ENCODE assay signal across 19 cellular contexts in the genomic region with DNA sequence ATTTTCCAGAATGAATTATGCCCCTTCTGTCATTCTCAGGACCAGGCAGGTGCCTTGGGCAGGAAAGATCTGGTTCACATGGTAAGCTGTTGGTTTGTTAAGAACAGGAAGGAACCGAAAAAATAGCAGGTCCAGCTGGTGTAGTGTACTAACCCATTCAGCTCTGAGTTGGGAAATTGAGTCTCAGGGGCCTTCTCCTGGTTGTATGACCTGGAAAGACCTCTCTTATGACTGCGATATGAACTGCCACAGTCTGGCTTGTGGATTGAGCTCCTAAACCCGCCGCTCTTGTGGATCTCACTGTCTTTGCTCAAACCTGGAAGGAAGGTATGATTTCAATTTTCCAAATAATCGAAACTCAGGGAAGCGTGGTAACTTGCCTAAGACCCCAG. TPM values are rescaled to one million over a fixed set of nuclear protein-coding genes. Genes with fewer than 3 reads are reported as not detected.
DNase-seq lines count a peak whose midpoint lies in the region; ATAC-seq, FAIRE-seq and TF ChIP-seq lines count a peak whose summit lies in the region.
"Had no signal": no experiment of that assay in that cellular context is flagged by ENCODE, and none has a peak within 500 bp of the region (broad histone marks: within the 10 kb centered on the region; RNA-seq: fewer than 3 reads in every experiment).

No MANE protein-coding gene starts in this region.

- no peak overlapping the region for H3K56ac ChIP-seq in H1 (replicated peaks; ENCODE audit: insufficient read length, low read depth, low read length)

- no peak for TF ChIP-seq RAD21 in H1 (IDR thresholded peaks at IDR 0.05 in 1 of 2, conservative IDR thresholded peaks at IDR 0.05 in 1 of 2; ENCODE audit: low read depth in 2 of 2, low read length in 2 of 2)

- no peaks in the 10 kb centered on the region for H3K79me2 ChIP-seq in H1 (ENCODE audit: control insufficient read depth in 1 of 2, insufficient read depth in 2 of 2, low read length in 2 of 2)

- H4K91ac ChIP-seq in H1 (replicated peaks; ENCODE audit: insufficient read length, low read length) (no peak overlapping the region), neuronal stem cell (ENCODE audit: low read depth, low read length, poor library complexity) (no peak overlapping the region)

- 79% methylated on average over 6 of the region's 6 CpGs; no CpG with 5 or more reads in 1 of the 2 experiments for WGBS in H1 (ENCODE audit: extremely low coverage in 1 of 2, insufficient coverage in 1 of 2, insufficient read length in 1 of 2, insufficient replicate concordance in 2 of 2, low coverage in 1 of 2, low lambda C conversion rate in 2 of 2, missing lambda C conversion rate in 1 of 2), 2 experiments
- no CpG with 5 or more reads among the region's 6 CpGs for WGBS in neuronal stem cell (ENCODE audit: extremely low coverage in 2 of 2, insufficient read length in 2 of 2, insufficient replicate concordance in 1 of 2), 2 donors

- intact Hi-C loops in left ventricle myocardium inferior (cut with micrococcal nuclease): no loop called here
- intact Hi-C loops in left cardiac atrium (cut with DNase I): no loop called here

- H2AK5ac ChIP-seq in H1 (ENCODE audit: low read depth, low read length) (no peak overlapping the region), neuronal stem cell (ENCODE audit: low read depth, low read length) (no peak overlapping the region)

- ATAC-seq in left cardiac atrium: no peak
- ATAC-seq: CD8-positive, alpha-beta T cell had no signal

- POLR2A ChIA-PET in H1 (lab: Charles Lee; ENCODE audit: partially characterized antibody): interaction anchor here (1.1 kb wide), 1 partner anchor 329 kb away, joined by 3 read pairs; no protein-coding TSS in a partner anchor

- H3K27ac ChIP-seq in left ventricle myocardium inferior (replicated peaks) (peak overlapping the region; percentile 41), H1 (ENCODE audit: low read depth, low read length) (no peak overlapping the region), neuronal stem cell (replicated peaks; ENCODE audit: low read length) (no peak overlapping the region)

- no peak overlapping the region for H2BK12ac ChIP-seq in H1 (ENCODE audit: low read depth, low read length)
- H2BK12ac ChIP-seq in neuronal stem cell (ENCODE audit: low read length): peak overlapping the region; percentile 4

- FAIRE-seq in H1 (lab: Jason Lieb, UNC): no peak
- FAIRE-seq: G401.6, GM12892 had no signal

- no peak overlapping the region for H2BK120ac ChIP-seq in H1 (replicated peaks; ENCODE audit: low read depth, low read length)
- no peak overlapping the region for H2BK120ac ChIP-seq in neuronal stem cell (ENCODE audit: low read depth, low read length)

- no peak for TF ChIP-seq POLR2A in H1 (IDR thresholded peaks at IDR 0.05; ENCODE audit: control extremely low read depth in 1 of 2, low read depth in 2 of 2, low read length in 2 of 2)

- no peak for DNase-seq in left ventricle myocardium inferior
- DNase-seq in left cardiac atrium: no peak
- DNase-seq in H1 (ENCODE audit: low read depth in 1 of 2, low spot score in 2 of 2): no peak
- no peak for DNase-seq in neuronal stem cell (ENCODE audit: low spot score)
- DNase-seq in amniotic stem cell (lab: John Stamatoyannopoulos, UW): no peak
- DNase-seq in NCI-H345 treated with DMSO at 0.1 percent for 48 hours (lab: John Stamatoyannopoulos, UW; ENCODE audit: unreplicated experiment): no peak
- DNase-seq: C1 segment of cervical spinal cord; Caco-2; CD4-positive, CD25-positive, alpha-beta regulatory T cell; CD8-positive, alpha-beta T cell; DMS153; DND-41 had no signal

- no peak overlapping the region for H2BK20ac ChIP-seq in H1 (ENCODE audit: low read length)

- TF ChIP-seq EP300 in H1 (IDR thresholded peaks at IDR 0.05; ENCODE audit: borderline replicate concordance in 1 of 2, low read depth in 2 of 2, low read length in 2 of 2): no peak

- H3K4me2 ChIP-seq in H1 (ENCODE audit: insufficient read depth in 1 of 2, low read depth in 2 of 2, low read length in 2 of 2) (peak overlapping the region; percentile 3 to 10; a peak in 1 of 4 replicates), neuronal stem cell (ENCODE audit: insufficient read depth, low read length, poor library complexity, severe bottlenecking) (no peak overlapping the region)

- no peaks in the 10 kb centered on the region for H4K20me1 ChIP-seq in H1 (replicated peaks in 1 of 2; ENCODE audit: control insufficient read depth in 1 of 2, insufficient read depth in 2 of 2, low read length in 2 of 2)

- H4K5ac ChIP-seq in H1 (ENCODE audit: insufficient read length, low read depth, low read length): no peak overlapping the region

- H3K23ac ChIP-seq in H1 (ENCODE audit: insufficient read length) (no peak overlapping the region), neuronal stem cell (ENCODE audit: low read depth, low read length, poor library complexity) (no peak overlapping the region)

- no peak overlapping the region for H4K8ac ChIP-seq in H1 (ENCODE audit: extremely low read depth, insufficient read depth, low read length)
- no peak overlapping the region for H4K8ac ChIP-seq in neuronal stem cell (ENCODE audit: low read depth, low read length)

- no peaks in the 10 kb centered on the region for H3K79me1 ChIP-seq in H1 (ENCODE audit: low read depth, low read length)
- no peaks in the 10 kb centered on the region for H3K79me1 ChIP-seq in neuronal stem cell (ENCODE audit: low read depth, low read length)

- H3K9me3 ChIP-seq in left ventricle myocardium inferior (replicated peaks) (no peaks in the 10 kb centered on the region), H1 (ENCODE audit: insufficient read depth in 2 of 2, low read depth in 1 of 2, low read length in 1 of 2) (no peaks in the 10 kb centered on the region), neuronal stem cell (replicated peaks in 1 of 2; ENCODE audit: control insufficient read depth in 2 of 2, insufficient read depth in 1 of 2, low read depth in 1 of 2, low read length in 2 of 2) (no peaks in the 10 kb centered on the region)
- H3K9me3 ChIP-seq: Caco-2 had no signal

- TF ChIP-seq CTCF in left ventricle myocardium inferior (IDR thresholded peaks at IDR 0.05; ENCODE audit: borderline replicate concordance) (no peak), H1 (IDR thresholded peaks at IDR 0.05; ENCODE audit: control extremely low read depth in 1 of 3, insufficient read depth in 1 of 3, low read depth in 1 of 3, low read length in 3 of 3) (no peak)

- 0 out of 2 replicates have a peak overlapping the region, but pooled peaks have one; percentile 24 for H2AFZ ChIP-seq in H1 (ENCODE audit: low read length)
- H2AFZ ChIP-seq in neuronal stem cell (ENCODE audit: low read length): no peak overlapping the region

- H3K18ac ChIP-seq in H1 (ENCODE audit: extremely low read depth, low read length) (no peak overlapping the region), neuronal stem cell (ENCODE audit: low read length) (no peak overlapping the region)

- CTCF ChIA-PET in H1 (lab: Charles Lee; ENCODE audit: partially characterized antibody): interaction anchor here (0.5 to 3.1 kb wide), 29 partner anchors 9 to 400 kb away, joined by 3 to 44 read pairs (median 5); partner anchors contain the start of genes LRIT2 and RGR

- no peak overlapping the region for H3K4me3 ChIP-seq in left ventricle myocardium inferior
- no peak overlapping the region; a peak in 1 of 8 replicates for H3K4me3 ChIP-seq in H1 (ENCODE audit: extremely low read depth in 1 of 4, insufficient read depth in 2 of 4, low read depth in 3 of 4, low read length in 4 of 4)
- H3K4me3 ChIP-seq in neuronal stem cell (ENCODE audit: low read length in 2 of 2): no peak overlapping the region

- H3K23me2 ChIP-seq in H1 (ENCODE audit: low read depth, low read length): no peaks in the 10 kb centered on the region; the same call in 1 of the 2 replicates

- peaks cover 60% of the 10 kb centered on the region for H3K27me3 ChIP-seq in left ventricle myocardium inferior (ENCODE audit: low read depth)
- H3K27me3 ChIP-seq in H1 (replicated peaks in 1 of 4; ENCODE audit: control insufficient read depth in 3 of 4, extremely low read depth in 1 of 4, insufficient read depth in 3 of 4, low read length in 3 of 4): peaks cover 0 to 10% (median 7%) of the 10 kb centered on the region in 4 experiments; a peak in 5 of 7 replicates
- H3K27me3 ChIP-seq in neuronal stem cell (ENCODE audit: control insufficient read depth in 3 of 3, insufficient read depth in 3 of 3, low read depth in 1 of 3, low read length in 3 of 3): peaks cover 0 to 23% (median 5%) of the 10 kb centered on the region in 3 experiments

- no peak overlapping the region for H2BK15ac ChIP-seq in H1 (ENCODE audit: low read length)
- H2BK15ac ChIP-seq in neuronal stem cell (ENCODE audit: low read length): no peak overlapping the region

- H3K9ac ChIP-seq in H1 (replicated peaks in 1 of 4; ENCODE audit: extremely low read depth in 1 of 4, low read depth in 3 of 4, low read length in 3 of 4) (no peak overlapping the region), neuronal stem cell (ENCODE audit: low read depth, low read length, poor library complexity) (no peak overlapping the region)

- no peak overlapping the region for H3K4ac ChIP-seq in H1 (replicated peaks; ENCODE audit: insufficient read length, low read depth, low read length)
- H3K4ac ChIP-seq in neuronal stem cell (ENCODE audit: low read length): no peak overlapping the region

- H3K14ac ChIP-seq in H1 (ENCODE audit: insufficient read length) (no peak overlapping the region), neuronal stem cell (ENCODE audit: low read length) (no peak overlapping the region)

- H3K36me3 ChIP-seq in left ventricle myocardium inferior: no peaks in the 10 kb centered on the region
- no peaks in the 10 kb centered on the region for H3K36me3 ChIP-seq in H1 (ENCODE audit: control insufficient read depth in 2 of 4, insufficient read depth in 4 of 4, low read length in 3 of 4)
- H3K36me3 ChIP-seq in neuronal stem cell (replicated peaks in 1 of 2; ENCODE audit: control insufficient read depth in 2 of 2, insufficient read depth in 2 of 2, low read length in 2 of 2): no peaks in the 10 kb centered on the region

- H2BK5ac ChIP-seq in H1 (ENCODE audit: low read depth, low read length) (no peak overlapping the region), neuronal stem cell (ENCODE audit: low read length) (no peak overlapping the region)

- peaks cover 4% of the 10 kb centered on the region for H3K4me1 ChIP-seq in left ventricle myocardium inferior
- H3K4me1 ChIP-seq in H1 (replicated peaks in 1 of 4; ENCODE audit: control insufficient read depth in 3 of 4, insufficient read depth in 4 of 4, low read length in 3 of 4): peaks cover 0 to 2% (median 0%) of the 10 kb centered on the region in 4 experiments; a peak in 3 of 7 replicates
- H3K4me1 ChIP-seq in neuronal stem cell (ENCODE audit: control insufficient read depth in 2 of 2, insufficient read depth in 1 of 2, low read depth in 1 of 2, low read length in 2 of 2): peaks cover 0 to 9% of the 10 kb centered on the region in 2 donors
- H3K4me1 ChIP-seq: Caco-2 had no signal

RNA-seq across cellular contexts. Expression of gene LRIT1, which starts 4.5 kb away (rescaled TPM):
- total RNA-seq in left ventricle myocardium inferior: not detected
- not detected for total RNA-seq in left cardiac atrium
- total RNA-seq in H1 (2021; fragmentation: NEBNext Ultra II Directional; extraction: Animal tissue kit (Norgen Biotek cat#: 25700)): not detected in 2 replicates
- polyA plus RNA-seq in H1 (2011; rRNA removed): 0.03 and 0.09 TPM in 2 replicates
- polyA plus RNA-seq in H1 (2011; cell fraction: cytosol; rRNA removed): 0.08 TPM
- polyA plus RNA-seq in H1 (2011; cell fraction: nucleus; rRNA removed): 0.14 TPM
- polyA plus RNA-seq in H1 (2012, experiment 1 of 2): not detected in 4 replicates
- polyA plus RNA-seq in H1 (2012, experiment 2 of 2): not detected
- 0.02 TPM for polyA plus RNA-seq in H1 (2013, experiment 1 of 2)
- polyA plus RNA-seq in H1 (2013, experiment 2 of 2): not detected
- polyA minus RNA-seq in H1 (2011; rRNA and poly(A)+ RNA removed): 0.35 and 0.68 TPM in 2 replicates
- polyA minus RNA-seq in H1 (2011; cell fraction: cytosol; rRNA and poly(A)+ RNA removed): not detected
- not detected for polyA minus RNA-seq in H1 (2011; cell fraction: nucleus; rRNA and poly(A)+ RNA removed)
- polyA plus RNA-seq in neuronal stem cell (2013, experiment 1 of 2): 0.01 TPM
- polyA plus RNA-seq in neuronal stem cell (2013, experiment 2 of 2): not detected
- total RNA-seq: A172; A673; Caco-2; CD4-positive, CD25-positive, alpha-beta regulatory T cell; CD8-positive, alpha-beta T cell; H4; H9 had no signal
- polyA plus RNA-seq: BJ; CD4-positive, CD25-positive, alpha-beta regulatory T cell had no signal

RNA-seq across cellular contexts. Expression of gene RGR, which starts 8.1 kb away (rescaled TPM):
- 0.19 TPM for total RNA-seq in left ventricle myocardium inferior
- under 1 TPM in 1 of 2 donors, not detected in 1; 0.82 TPM for total RNA-seq in left cardiac atrium
- not detected in 2 replicates for total RNA-seq in H1 (2021; fragmentation: NEBNext Ultra II Directional; extraction: Animal tissue kit (Norgen Biotek cat#: 25700))
- not detected in 2 replicates for polyA plus RNA-seq in H1 (2011; rRNA removed)
- polyA plus RNA-seq in H1 (2011; cell fraction: cytosol; rRNA removed): not detected
- polyA plus RNA-seq in H1 (2011; cell fraction: nucleus; rRNA removed): not detected
- not detected in 4 replicates for polyA plus RNA-seq in H1 (2012, experiment 1 of 2)
- polyA plus RNA-seq in H1 (2012, experiment 2 of 2): not detected
- not detected for polyA plus RNA-seq in H1 (2013, experiment 1 of 2)
- polyA plus RNA-seq in H1 (2013, experiment 2 of 2): not detected
- not detected in 2 replicates for polyA minus RNA-seq in H1 (2011; rRNA and poly(A)+ RNA removed)
- polyA minus RNA-seq in H1 (2011; cell fraction: cytosol; rRNA and poly(A)+ RNA removed): not detected
- polyA minus RNA-seq in H1 (2011; cell fraction: nucleus; rRNA and poly(A)+ RNA removed): not detected
- 1.0 TPM for polyA plus RNA-seq in neuronal stem cell (2013, experiment 1 of 2)
- 1.3 TPM for polyA plus RNA-seq in neuronal stem cell (2013, experiment 2 of 2)
- total RNA-seq: A172; A673; Caco-2; CD4-positive, CD25-positive, alpha-beta regulatory T cell; CD8-positive, alpha-beta T cell; H4; H9 had no signal
- polyA plus RNA-seq: BJ; CD4-positive, CD25-positive, alpha-beta regulatory T cell had no signal

RNA-seq across cellular contexts. Expression of gene LRIT2, which starts 11.5 kb away (rescaled TPM):
- total RNA-seq in left ventricle myocardium inferior (not detected), left cardiac atrium (under 1 TPM in 1 of 2 donors, not detected in 1; 0.06 TPM)
- not detected in 2 replicates for total RNA-seq in H1 (2021; fragmentation: NEBNext Ultra II Directional; extraction: Animal tissue kit (Norgen Biotek cat#: 25700))
- polyA plus RNA-seq in H1 (2011; rRNA removed): not detected in 2 replicates
- not detected for polyA plus RNA-seq in H1 (2011; cell fraction: cytosol; rRNA removed)
- not detected for polyA plus RNA-seq in H1 (2011; cell fraction: nucleus; rRNA removed)
- 0.07 to 0.14 TPM (median 0.09 TPM) in 4 replicates for polyA plus RNA-seq in H1 (2012, experiment 1 of 2)
- not detected for polyA plus RNA-seq in H1 (2012, experiment 2 of 2)
- not detected for polyA plus RNA-seq in H1 (2013, experiment 1 of 2)
- not detected for polyA plus RNA-seq in H1 (2013, experiment 2 of 2)
- polyA minus RNA-seq in H1 (2011; rRNA and poly(A)+ RNA removed): not detected in 2 replicates
- not detected for polyA minus RNA-seq in H1 (2011; cell fraction: cytosol; rRNA and poly(A)+ RNA removed)
- polyA minus RNA-seq in H1 (2011; cell fraction: nucleus; rRNA and poly(A)+ RNA removed): not detected
- polyA plus RNA-seq in neuronal stem cell (2013, experiment 1 of 2): not detected
- polyA plus RNA-seq in neuronal stem cell (2013, experiment 2 of 2): not detected
- total RNA-seq: A172; A673; Caco-2; CD4-positive, CD25-positive, alpha-beta regulatory T cell; CD8-positive, alpha-beta T cell; H4; H9 had no signal
- polyA plus RNA-seq: BJ; CD4-positive, CD25-positive, alpha-beta regulatory T cell had no signal

RNA-seq across cellular contexts. Expression of gene CDHR1, which starts 42.5 kb away (rescaled TPM):
- total RNA-seq in left ventricle myocardium inferior (0.41 TPM), left cardiac atrium (1 to 10 TPM in 1 of 2 donors, under 1 TPM in 1; 0.68 to 1.2 TPM)
- 8.7 and 10.5 TPM in 2 replicates for total RNA-seq in H1 (2021; fragmentation: NEBNext Ultra II Directional; extraction: Animal tissue kit (Norgen Biotek cat#: 25700))
- polyA plus RNA-seq in H1 (2011; rRNA removed): 3.9 and 5.6 TPM in 2 replicates
- 5.1 TPM for polyA plus RNA-seq in H1 (2011; cell fraction: cytosol; rRNA removed)
- 16.0 TPM for polyA plus RNA-seq in H1 (2011; cell fraction: nucleus; rRNA removed)
- polyA plus RNA-seq in H1 (2012, experiment 1 of 2): 4.8 to 6.1 TPM (median 5.7 TPM) in 4 replicates
- polyA plus RNA-seq in H1 (2012, experiment 2 of 2): 2.7 TPM
- 10.7 TPM for polyA plus RNA-seq in H1 (2013, experiment 1 of 2)
- 11.5 TPM for polyA plus RNA-seq in H1 (2013, experiment 2 of 2)
- polyA minus RNA-seq in H1 (2011; rRNA and poly(A)+ RNA removed): 6.1 and 6.8 TPM in 2 replicates
- 8.8 TPM for polyA minus RNA-seq in H1 (2011; cell fraction: cytosol; rRNA and poly(A)+ RNA removed)
- polyA minus RNA-seq in H1 (2011; cell fraction: nucleus; rRNA and poly(A)+ RNA removed): 3.3 TPM
- 6.3 TPM for polyA plus RNA-seq in neuronal stem cell (2013, experiment 1 of 2)
- polyA plus RNA-seq in neuronal stem cell (2013, experiment 2 of 2): 6.5 TPM
- total RNA-seq: A172, A673, Caco-2 had no signal
- polyA plus RNA-seq: BJ had no signal
